Comparison of ENCODE assay signal across 8 cellular contexts in genomic region chr17:8073627-8074485, GRCh38. TPM values are rescaled to one million over a fixed set of nuclear protein-coding genes. Genes with fewer than 3 reads are reported as not detected.
DNase-seq lines count a peak whose midpoint lies in the region; ATAC-seq and TF ChIP-seq lines count a peak whose summit lies in the region.

No MANE protein-coding gene starts in this region.

- peaks cover 98% of the 10 kb centered on the region for H3K27me3 Mint-ChIP-seq in neural crest cell (ENCODE audit: low read depth)

- H3K4me1 Mint-ChIP-seq in neural crest cell, result peaks cover 15% of the 10 kb centered on the region

- no peak overlapping the region for H3K4me3 Mint-ChIP-seq in neural crest cell

- ATAC-seq in HG03108 (IDR thresholded peaks at IDR 0.05; ENCODE audit: unreplicated experiment), result peak; percentile 34

- H3K27ac Mint-ChIP-seq in neural crest cell (ENCODE audit: unreplicated experiment), result no peak overlapping the region

- peak; percentile 69 for DNase-seq in COLO829 (ENCODE audit: low spot score)
- DNase-seq in OCI-M1 (lab: John Stamatoyannopoulos, UW), result peak; percentile 81
- peak; percentile 87 to 91 for DNase-seq in activated T-cell treated with anti-CD3 and anti-CD28 coated beads, Interleukin-2, amount 50 U/mL, for 48 hours
- peak; percentile 55 for DNase-seq in fibroblast of the aortic adventitia (ENCODE audit: low read depth)
- peak; percentile 79 for DNase-seq in neural crest cell (ENCODE audit: low read depth, low spot score)
- DNase-seq in superior temporal gyrus (ENCODE audit: extremely low spot score), result peak; percentile 55
- no peak for DNase-seq in NCI-H187 (lab: John Stamatoyannopoulos, UW)

- H3K4me3 ChIP-seq in fibroblast of the aortic adventitia (ENCODE audit: low read depth, low read length), result no peak overlapping the region

- TF ChIP-seq CTCF in fibroblast of the aortic adventitia (IDR thresholded peaks at IDR 0.05; ENCODE audit: insufficient read depth, low read length) (peak; percentile 88), neural crest cell (conservative IDR thresholded peaks at IDR 0.05) (peak; percentile 95)

- no peaks in the 10 kb centered on the region for H3K36me3 Mint-ChIP-seq in neural crest cell (ENCODE audit: low read depth)

- H3K9me3 Mint-ChIP-seq in neural crest cell, result no peaks in the 10 kb centered on the region

RNA-seq across cellular contexts. Expression of gene ALOX12B, which starts 13.7 kb away (rescaled TPM):
- total RNA-seq in fibroblast of the aortic adventitia (ENCODE audit: low replicate concordance) (not detected in 2 replicates), neural crest cell (not detected in 2 replicates)

RNA-seq across cellular contexts. Expression of gene ALOX15B, which starts 35.0 kb away (rescaled TPM):
- total RNA-seq in fibroblast of the aortic adventitia (ENCODE audit: low replicate concordance) (0.57 TPM in 1 of 2 replicates, not detected in the other), neural crest cell (not detected in 2 replicates)

RNA-seq across cellular contexts. Expression of gene ALOXE3, which starts 44.5 kb away (rescaled TPM):
- total RNA-seq in fibroblast of the aortic adventitia (ENCODE audit: low replicate concordance), result 0.09 TPM in 1 of 2 replicates, not detected in the other
- total RNA-seq in neural crest cell, result 0.09 TPM in 1 of 2 replicates, not detected in the other

RNA-seq across cellular contexts. Expression of gene HES7, which starts 50.0 kb away (rescaled TPM):
- 0.09 TPM in 1 of 2 replicates, not detected in the other for total RNA-seq in fibroblast of the aortic adventitia (ENCODE audit: low replicate concordance)
- total RNA-seq in neural crest cell, result 0.41 and 0.56 TPM in 2 replicates

Comparison
In these comparisons a context has a peak if more than half of its experiments do, and no peak if none do; other contexts are left out.
1. DNase-seq: peak in COLO829 (single experiment), OCI-M1 (single experiment), activated T-cell treated with anti-CD3 and anti-CD28 coated beads, Interleukin-2, amount 50 U/mL, for 48 hours (2 of 2), fibroblast of the aortic adventitia (single experiment), neural crest cell (single experiment) and superior temporal gyrus (single experiment); none in NCI-H187 (0 of 2).